ENCODE assay signal across 1 cellular context in genomic region chr17:9880582-9880999, GRCh38.
A peak's percentile ranks its signal among the peaks of the same experiment; 100 is the strongest.
TF ChIP-seq lines count a peak whose summit lies in the region.

No MANE protein-coding gene starts in this region.

TF ChIP-seq in GM12878, 131 proteins besides CTCF, POLR2A, EP300 and RAD21:
- TF ChIP-seq MTA2 (IDR thresholded peaks at IDR 0.05; ENCODE audit: low read depth) (peak; percentile 26; the same call in 1 of the 2 replicates), RB1 (IDR thresholded peaks at IDR 0.05; ENCODE audit: borderline replicate concordance) (no peak)
